1 cellular context compared by ENCODE assay signal in genomic region chr7:120718361-120718760, GRCh38.
TF ChIP-seq lines count a peak whose summit lies in the region.

No MANE protein-coding gene starts in this region.

TF ChIP-seq in GM23338, 12 proteins besides CTCF, POLR2A, EP300 and RAD21 (continued from another document):
- TF ChIP-seq ZNF462 (CRISPR knock-in tag; IDR thresholded peaks at IDR 0.05) (no peak), JUNB (IDR thresholded peaks at IDR 0.05; ENCODE audit: unreplicated experiment) (no peak), ZNF114 (CRISPR knock-in tag; IDR thresholded peaks at IDR 0.05) (no peak), STAT1 (IDR thresholded peaks at IDR 0.05; ENCODE audit: unreplicated experiment) (no peak)
TF ChIP-seq in GM23338: peak in this region for 0.
